In genomic region chrX:140762061-140762460, GRCh38 we compare ENCODE assay signal across 8 cellular contexts. TPM values are rescaled to one million over a fixed set of nuclear protein-coding genes. Genes with fewer than 3 reads are reported as not detected.
DNase-seq lines count a peak whose midpoint lies in the region; ATAC-seq and TF ChIP-seq lines count a peak whose summit lies in the region.

No MANE protein-coding gene starts in this region.

- no peaks in the 10 kb centered on the region for H3K36me3 ChIP-seq in PC-3 (ENCODE audit: low read depth, low read length)

- CTCF ChIA-PET in PC-3 (lab: Charles Lee) = interaction anchor here (0.6 kb wide), 2 partner anchors 1229 to 1289 kb away, joined by 3 to 4 read pairs; no protein-coding TSS in a partner anchor

- H3K4me2 ChIP-seq in PC-3 (ENCODE audit: low read length) = peak overlapping the region; percentile 37

- no peak overlapping the region for H2AFZ ChIP-seq in PC-3 (ENCODE audit: low read length)

- H3K79me2 ChIP-seq in PC-3 (ENCODE audit: low read length) = peaks cover 26% of the 10 kb centered on the region

- DNase-seq in Caki2 (ENCODE audit: low read depth) = peak; percentile 58
- DNase-seq in PC-3 = peak; percentile 73
- DNase-seq in choroid plexus epithelial cell (ENCODE audit: low read depth) = peak; percentile 81
- no peak for DNase-seq in left lobe of liver (ENCODE audit: low spot score)
- no peak for DNase-seq in type B pancreatic cell (ENCODE audit: extremely low spot score, unreplicated experiment)
- DNase-seq in activated naive CD4-positive, alpha-beta T cell treated with anti-CD3 and anti-CD28 coated beads, Interleukin-2, amount 50 U/mL, for 16 hours = no peak

- no peaks in the 10 kb centered on the region for H3F3A ChIP-seq in PC-3 (ENCODE audit: low read length, unreplicated experiment)

- POLR2A ChIA-PET in PC-3 (lab: Charles Lee; ENCODE audit: unreplicated experiment) = no interaction called here

- TF ChIP-seq CTCF in PC-3 (conservative IDR thresholded peaks at IDR 0.05; ENCODE audit: low read depth, low read length) (peak; percentile 84), choroid plexus epithelial cell (conservative IDR thresholded peaks at IDR 0.05; ENCODE audit: low read depth, low read length) (peak; percentile 83), type B pancreatic cell (conservative IDR thresholded peaks at IDR 0.05) (peak; percentile 87)

- no peaks in the 10 kb centered on the region for H3K36me3 Mint-ChIP-seq in type B pancreatic cell

- H3K9ac ChIP-seq in PC-3 (ENCODE audit: low read length) = no peak overlapping the region

- in situ Hi-C loops in Caki2 (cut with HindIII; ENCODE audit: low pct_unique_long_range_greater_than_20kb, low sequenced_read_pairs) = no loop called here

- intact Hi-C loops in PC-3 (cut with micrococcal nuclease) = loop anchor here (2.0 to 10.0 kb wide), 3 partner anchors 150 to 1173 kb away; no protein-coding TSS in a partner anchor

- no peak overlapping the region for H3K27ac Mint-ChIP-seq in type B pancreatic cell

- H3K4me1 Mint-ChIP-seq in type B pancreatic cell (ENCODE audit: unreplicated experiment) = peaks cover 4% of the 10 kb centered on the region

- H3K4me3 ChIP-seq in PC-3 (ENCODE audit: low read length) (no peak overlapping the region), choroid plexus epithelial cell (ENCODE audit: low read depth, low read length) (no peak overlapping the region)

- no peak overlapping the region for H3K27ac ChIP-seq in PC-3 (ENCODE audit: low read length)

- no peaks in the 10 kb centered on the region for H3K9me3 ChIP-seq in PC-3 (ENCODE audit: low read length)

- H3K27me3 ChIP-seq in PC-3 (ENCODE audit: low read length) = no peaks in the 10 kb centered on the region

- ATAC-seq in GM18868 (IDR thresholded peaks at IDR 0.05; ENCODE audit: unreplicated experiment) = peak; percentile 87
- ATAC-seq in HG03159 (IDR thresholded peaks at IDR 0.05; ENCODE audit: unreplicated experiment) = peak; percentile 93
- peak; percentile 50 for ATAC-seq in PC-3
- ATAC-seq in left lobe of liver = peak; percentile 87

- no peaks in the 10 kb centered on the region for H3K9me3 Mint-ChIP-seq in type B pancreatic cell

- no peaks in the 10 kb centered on the region for H4K20me1 ChIP-seq in PC-3 (ENCODE audit: low read length)

- H3K4me1 ChIP-seq in PC-3 (ENCODE audit: insufficient read depth, low read length) = no peaks in the 10 kb centered on the region; the same call in 1 of the 2 replicates

- peaks cover 32% of the 10 kb centered on the region for H3K27me3 Mint-ChIP-seq in type B pancreatic cell

- no peaks in the 10 kb centered on the region for H3K9me2 ChIP-seq in PC-3 (replicated peaks; ENCODE audit: low read length)

- no TSS peak for BruUV-seq in PC-3 (replicated peaks; lab: Mats Ljungman, UMichigan)

- H3K4me3 Mint-ChIP-seq in type B pancreatic cell = peak overlapping the region; percentile 36

RNA-seq across cellular contexts. Expression of gene LINC00632, which starts 52.5 kb away (rescaled TPM):
- 26.1 and 31.3 TPM in 2 replicates for total RNA-seq in Caki2 (2014; rRNA removed; shearing (Covaris generic); ENCODE audit: low replicate concordance)
- total RNA-seq in PC-3 (2014; rRNA removed) = 15.4 and 16.0 TPM in 2 replicates
- 2.3 TPM for total RNA-seq in left lobe of liver
- total RNA-seq in type B pancreatic cell (ENCODE audit: low replicate concordance) = 107 and 393 TPM in 2 replicates

Comparison
In these comparisons a context has a peak if more than half of its experiments do, and no peak if none do; other contexts are left out.
1. DNase-seq: peak in Caki2 (single experiment), PC-3 (single experiment) and choroid plexus epithelial cell (single experiment); none in left lobe of liver (single experiment), type B pancreatic cell (single experiment) and activated naive CD4-positive, alpha-beta T cell treated with anti-CD3 and anti-CD28 coated beads, Interleukin-2, amount 50 U/mL, for 16 hours (single experiment).
2. Peak in every context shown above with its lines, with median percentiles within 50 percentile points of each other: ATAC-seq and CTCF ChIP-seq.